ENCODE assay signal across 8 cellular contexts in genomic region chr9:15306068-15306756, GRCh38. TPM values are rescaled to one million over a fixed set of nuclear protein-coding genes. Genes with fewer than 3 reads are reported as not detected.
DNase-seq lines count a peak whose midpoint lies in the region; ATAC-seq and TF ChIP-seq lines count a peak whose summit lies in the region.

No MANE protein-coding gene starts in this region.

- 1 to 4% methylated on average over 27 to 29 of the region's 32 CpGs for WGBS in lower leg skin, 2 donors

- peak; percentile 9 for ATAC-seq in GM19455 (IDR thresholded peaks at IDR 0.05; ENCODE audit: unreplicated experiment)
- peak; percentile 16 for ATAC-seq in stimulated activated naive CD8-positive, alpha-beta T cell treated with anti-CD3 and anti-CD28 coated beads, Interleukin-15, Interleukin-2, amounts not matched to agents 100 U/mL and 50 U/mL, for 24 hours

- H3K27me3 Mint-ChIP-seq in dendritic cell treated with granulocyte-macrophage colony-stimulating factor and Interleukin-4, amounts not matched to agents 40 ng/mL and 50 ng/mL, for 4 days: peaks cover 12% of the 10 kb centered on the region

- H3K9me3 Mint-ChIP-seq in dendritic cell treated with granulocyte-macrophage colony-stimulating factor and Interleukin-4, amounts not matched to agents 40 ng/mL and 50 ng/mL, for 4 days: no peaks in the 10 kb centered on the region

- H3K27ac ChIP-seq in VCaP: peak overlapping the region; percentile 73

- peaks cover 11% of the 10 kb centered on the region for H3K36me3 Mint-ChIP-seq in dendritic cell treated with granulocyte-macrophage colony-stimulating factor and Interleukin-4, amounts not matched to agents 40 ng/mL and 50 ng/mL, for 4 days (ENCODE audit: low read depth)

- peak overlapping the region; percentile 92 for H3K27ac Mint-ChIP-seq in dendritic cell treated with granulocyte-macrophage colony-stimulating factor and Interleukin-4, amounts not matched to agents 40 ng/mL and 50 ng/mL, for 4 days

- no peak for TF ChIP-seq CTCF in AG09309 (IDR thresholded peaks at IDR 0.05; ENCODE audit: control insufficient read depth, insufficient read depth, low read depth, low read length, missing control alignments)
- no peak for TF ChIP-seq CTCF in VCaP (conservative IDR thresholded peaks at IDR 0.05)
- no peak for TF ChIP-seq CTCF in lower leg skin (IDR thresholded peaks at IDR 0.05)

- peaks cover 35% of the 10 kb centered on the region for H3K4me1 Mint-ChIP-seq in dendritic cell treated with granulocyte-macrophage colony-stimulating factor and Interleukin-4, amounts not matched to agents 40 ng/mL and 50 ng/mL, for 4 days (ENCODE audit: low read depth)

- no peak for TF ChIP-seq POLR2A in lower leg skin (IDR thresholded peaks at IDR 0.05)

- intact Hi-C loops in dendritic cell treated with granulocyte-macrophage colony-stimulating factor and Interleukin-4, amounts not matched to agents 40 ng/mL and 50 ng/mL, for 4 days (cut with micrococcal nuclease): loop anchor here (2.0 to 5.0 kb wide), 3 partner anchors 117 to 247 kb away; partner anchors contain the start of genes CCDC171, PSIP1 and SNAPC3
- intact Hi-C loops in lower leg skin (cut with DNase I; ENCODE audit: low total_unique reads): loop anchor here (10.0 kb wide), 1 partner anchor 119 kb away; the partner anchor contains the start of gene SNAPC3

- H3K4me3 ChIP-seq in AG09309 (ENCODE audit: control insufficient read depth, low read depth, low read length) (peak overlapping the region; percentile 78), lower leg skin (ENCODE audit: low read depth, poor library complexity, severe bottlenecking) (peak overlapping the region; percentile 77)

- peak overlapping the region; percentile 99 for H3K4me3 Mint-ChIP-seq in dendritic cell treated with granulocyte-macrophage colony-stimulating factor and Interleukin-4, amounts not matched to agents 40 ng/mL and 50 ng/mL, for 4 days

- DNase-seq in AG09309 (ENCODE audit: low read depth): no peak
- DNase-seq in NCI-H1092 treated with DMSO at 0.1 percent for 48 hours (lab: John Stamatoyannopoulos, UW): peak; percentile 89
- DNase-seq in lower leg skin (ENCODE audit: low spot score in 2 of 2): peak; percentile 70 to 93
- peak; percentile 50 for DNase-seq in stimulated activated naive CD8-positive, alpha-beta T cell treated with anti-CD3 and anti-CD28 coated beads, Interleukin-15, Interleukin-2, amounts not matched to agents 100 U/mL and 50 U/mL, for 24 hours
- DNase-seq in cerebellar nuclear complex (lab: John Stamatoyannopoulos, UW): no peak

RNA-seq across cellular contexts. Expression of gene TTC39B, which starts 0.8 kb away (rescaled TPM):
- 10 to 100 TPM; 38.4 to 53.3 (median 42.2) TPM for total RNA-seq in lower leg skin

Comparison
In these comparisons a context has a peak if more than half of its experiments do, and no peak if none do; other contexts are left out.
1. DNase-seq: peak in NCI-H1092 treated with DMSO at 0.1 percent for 48 hours (single experiment), lower leg skin (2 of 2) and stimulated activated naive CD8-positive, alpha-beta T cell treated with anti-CD3 and anti-CD28 coated beads, Interleukin-15, Interleukin-2, amounts not matched to agents 100 U/mL and 50 U/mL, for 24 hours (single experiment); none in AG09309 (single experiment) and cerebellar nuclear complex (0 of 2).